Comparison of ENCODE assay signal across 23 cellular contexts in genomic region chr7:2083362-2083761, GRCh38.
"Had no signal": no experiment of that assay in that cellular context is flagged by ENCODE, and none has a peak within 500 bp of the region (broad histone marks: within the 10 kb centered on the region; RNA-seq: fewer than 3 reads in every experiment).

No MANE protein-coding gene starts in this region.

- H3K36me3 ChIP-seq: pancreas, thoracic aorta, vagina had no signal

- H3K4me3 Mint-ChIP-seq: activated CD4-positive, alpha-beta T cell treated with anti-CD3 and anti-CD28 coated beads, Interleukin-2, amount 10 ng/mL, durations not matched to agents 24 days and 14 days; activated naive CD8-positive, alpha-beta T cell treated with anti-CD3 and anti-CD28 coated beads for 36 hours; memory B cell; T-helper 17 cell; type B pancreatic cell had no signal

- DNase-seq: activated CD4-positive, alpha-beta T cell treated with anti-CD3 and anti-CD28 coated beads, Interleukin-2, amount 10 ng/mL, durations not matched to agents 24 days and 14 days; activated naive CD8-positive, alpha-beta T cell treated with anti-CD3 and anti-CD28 coated beads for 36 hours; activated T-cell treated with anti-CD3 and anti-CD28 coated beads, Interleukin-2, amount 50 U/mL, for 1 hour; amygdala; cerebellar nuclear complex; heart right ventricle; left colon; pancreas; right cardiac atrium; small intestine; stimulated activated CD4-positive, alpha-beta T cell treated with anti-CD3 and anti-CD28 coated beads, Interleukin-15, amount 100 ng/mL, for 24 hours; stimulated activated CD4-positive, alpha-beta T cell treated with anti-CD3 and anti-CD28 coated beads, Interleukin-2, amount 100 ng/mL, for 48 hours; stimulated activated naive CD4-positive, alpha-beta T cell treated with Interleukin-2 at 50 U/mL for 16 hours; SW 1271; T-helper 17 cell had no signal

- H3K4me1 ChIP-seq: pancreas, vagina had no signal

- H3K4me3 ChIP-seq: coronary artery, heart right ventricle, pancreas, thoracic aorta, vagina had no signal

- H3K27me3 ChIP-seq: heart right ventricle, neutrophil, pancreas, vagina had no signal

- ATAC-seq: activated CD4-positive, CD25-positive, alpha-beta regulatory T cell treated with anti-CD3 and anti-CD28 coated beads, Interleukin-2, amount 50 U/mL, for 24 hours; heart right ventricle; left colon; pancreas; right cardiac atrium; T-helper 17 cell had no signal

- H3K27me3 Mint-ChIP-seq: activated CD4-positive, alpha-beta T cell treated with anti-CD3 and anti-CD28 coated beads, Interleukin-2, amount 10 ng/mL, durations not matched to agents 24 days and 14 days; activated naive CD8-positive, alpha-beta T cell treated with anti-CD3 and anti-CD28 coated beads for 36 hours; memory B cell; T-helper 17 cell; type B pancreatic cell had no signal

- H3K9me3 Mint-ChIP-seq: activated CD4-positive, alpha-beta T cell treated with anti-CD3 and anti-CD28 coated beads, Interleukin-2, amount 10 ng/mL, durations not matched to agents 24 days and 14 days; activated naive CD8-positive, alpha-beta T cell treated with anti-CD3 and anti-CD28 coated beads for 36 hours; memory B cell; type B pancreatic cell had no signal

- H3K9me3 ChIP-seq: heart right ventricle, neutrophil, pancreas, thoracic aorta, vagina had no signal

- H3K27ac ChIP-seq: coronary artery, epithelial cell of prostate, heart right ventricle, neutrophil, pancreas, thoracic aorta had no signal

- H3K27ac Mint-ChIP-seq: activated CD4-positive, alpha-beta T cell treated with anti-CD3 and anti-CD28 coated beads, Interleukin-2, amount 10 ng/mL, durations not matched to agents 24 days and 14 days; activated naive CD8-positive, alpha-beta T cell treated with anti-CD3 and anti-CD28 coated beads for 36 hours; memory B cell; T-helper 17 cell; type B pancreatic cell had no signal
